Comparison of ENCODE assay signal across 12 cellular contexts in the genomic region with DNA sequence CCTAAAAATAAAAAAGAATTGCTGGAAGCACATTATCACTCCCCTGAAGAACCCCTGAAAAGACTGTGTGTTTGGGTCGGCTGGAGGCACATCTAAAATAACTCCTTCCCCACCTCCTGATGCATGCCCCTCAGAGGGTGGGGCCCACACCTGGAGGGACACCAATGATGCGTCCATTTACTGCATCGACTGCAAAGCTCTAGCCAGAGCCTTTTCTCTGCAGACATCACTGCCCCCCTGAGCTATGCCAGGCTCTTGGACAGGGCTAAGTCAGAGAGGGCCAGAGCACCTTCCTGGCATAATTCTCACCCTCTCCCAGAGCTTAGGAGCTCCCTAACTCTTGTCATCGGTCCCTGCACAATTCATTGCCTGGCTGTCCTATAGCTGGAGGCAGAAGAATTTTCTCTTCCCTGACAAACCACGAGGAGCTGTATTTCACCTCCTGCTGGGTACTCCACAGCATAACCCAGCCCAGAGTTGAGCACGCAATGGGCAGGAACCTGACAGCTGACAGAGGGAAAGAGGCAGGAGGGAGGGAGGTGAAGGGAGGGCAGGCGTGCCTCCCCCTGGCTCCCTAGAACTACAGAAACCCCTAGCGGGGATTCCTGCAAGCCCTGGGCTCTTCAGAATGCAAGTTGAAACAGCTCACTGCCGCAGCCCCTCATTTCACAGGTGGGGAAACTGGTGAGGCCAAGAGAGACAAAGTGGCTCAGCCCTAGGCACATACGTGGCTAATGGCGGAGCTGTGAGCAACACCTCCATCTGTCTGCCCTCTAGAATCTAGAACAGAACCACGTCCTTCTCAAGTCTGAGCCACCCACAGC. TPM values are rescaled to one million over a fixed set of nuclear protein-coding genes. Genes with fewer than 3 reads are reported as not detected.
A peak's percentile ranks its signal among the peaks of the same experiment; 100 is the strongest.
DNase-seq lines count a peak whose midpoint lies in the region; ATAC-seq and TF ChIP-seq lines count a peak whose summit lies in the region.
"Had no signal": no experiment of that assay in that cellular context is flagged by ENCODE, and none has a peak within 500 bp of the region (broad histone marks: within the 10 kb centered on the region; RNA-seq: fewer than 3 reads in every experiment).

No MANE protein-coding gene starts in this region.

- H3K27ac Mint-ChIP-seq in activated naive CD8-positive, alpha-beta T cell treated with anti-CD3 and anti-CD28 coated beads, Interleukin-2, amount 10 ng/mL, durations not matched to agents 7 days and 5 days: no peak overlapping the region
- H3K27ac Mint-ChIP-seq in activated naive CD8-positive, alpha-beta T cell treated with anti-CD3 and anti-CD28 coated beads, Interleukin-2, amount 50 U/mL, for 24 hours: no peak overlapping the region

- H3K27me3 Mint-ChIP-seq in activated naive CD8-positive, alpha-beta T cell treated with anti-CD3 and anti-CD28 coated beads, Interleukin-2, amount 10 ng/mL, durations not matched to agents 7 days and 5 days: no peaks in the 10 kb centered on the region
- no peaks in the 10 kb centered on the region for H3K27me3 Mint-ChIP-seq in activated naive CD8-positive, alpha-beta T cell treated with anti-CD3 and anti-CD28 coated beads, Interleukin-2, amount 50 U/mL, for 24 hours

- no peak for TF ChIP-seq POLR2A in adrenal gland (IDR thresholded peaks at IDR 0.05)

- no peaks in the 10 kb centered on the region for H3K9me3 Mint-ChIP-seq in activated naive CD8-positive, alpha-beta T cell treated with anti-CD3 and anti-CD28 coated beads, Interleukin-2, amount 10 ng/mL, durations not matched to agents 7 days and 5 days
- peaks cover 1% of the 10 kb centered on the region for H3K9me3 Mint-ChIP-seq in activated naive CD8-positive, alpha-beta T cell treated with anti-CD3 and anti-CD28 coated beads, Interleukin-2, amount 50 U/mL, for 24 hours

- DNase-seq in activated naive CD8-positive, alpha-beta T cell treated with anti-CD3 and anti-CD28 coated beads, Interleukin-2, amount 10 ng/mL, durations not matched to agents 7 days and 5 days: peak; percentile 5
- no peak for DNase-seq in activated naive CD8-positive, alpha-beta T cell treated with anti-CD3 and anti-CD28 coated beads, Interleukin-2, amount 50 U/mL, for 24 hours
- DNase-seq in adrenal gland (peak in 3 of 7 donors; percentile 11 to 42 (median 15)), mesenteric fat pad (ENCODE audit: low spot score) (peak; percentile 75), upper lobe of right lung (peak; percentile 45), NCI-H82 (lab: John Stamatoyannopoulos, UW) (no peak), SHP77 treated with DMSO at 0.1 percent for 48 hours (lab: John Stamatoyannopoulos, UW) (no peak)
- DNase-seq: NCI-H345; RPMI8226; stimulated activated naive CD4-positive, alpha-beta T cell treated with Interleukin-2 at 50 U/mL for 16 hours had no signal

- H3K4me3 Mint-ChIP-seq in activated naive CD8-positive, alpha-beta T cell treated with anti-CD3 and anti-CD28 coated beads, Interleukin-2, amount 10 ng/mL, durations not matched to agents 7 days and 5 days: no peak overlapping the region
- H3K4me3 Mint-ChIP-seq in activated naive CD8-positive, alpha-beta T cell treated with anti-CD3 and anti-CD28 coated beads, Interleukin-2, amount 50 U/mL, for 24 hours: no peak overlapping the region

- peaks cover 33 to 45% of the 10 kb centered on the region in 2 donors for H3K4me1 ChIP-seq in adrenal gland (replicated peaks in 1 of 2)
- H3K4me1 ChIP-seq in upper lobe of right lung: peaks cover 29% of the 10 kb centered on the region
- H3K4me1 ChIP-seq: A549 had no signal

- H3K4me3 ChIP-seq in adrenal gland (no peak overlapping the region), upper lobe of right lung (no peak overlapping the region)
- H3K4me3 ChIP-seq: A549 had no signal

- H3K36me3 Mint-ChIP-seq in activated naive CD8-positive, alpha-beta T cell treated with anti-CD3 and anti-CD28 coated beads, Interleukin-2, amount 10 ng/mL, durations not matched to agents 7 days and 5 days: peaks cover 12% of the 10 kb centered on the region
- H3K36me3 Mint-ChIP-seq in activated naive CD8-positive, alpha-beta T cell treated with anti-CD3 and anti-CD28 coated beads, Interleukin-2, amount 50 U/mL, for 24 hours (ENCODE audit: low read depth): peaks cover 20% of the 10 kb centered on the region

- WGBS in adrenal gland, 4 donors: 88 to 99% (median 90%) methylated on average over 8 to 12 of the region's 12 CpGs

- ATAC-seq in activated naive CD8-positive, alpha-beta T cell treated with anti-CD3 and anti-CD28 coated beads, Interleukin-2, amount 10 ng/mL, durations not matched to agents 7 days and 5 days (ENCODE audit: low read depth): no peak
- ATAC-seq in activated naive CD8-positive, alpha-beta T cell treated with anti-CD3 and anti-CD28 coated beads, Interleukin-2, amount 50 U/mL, for 24 hours: no peak
- ATAC-seq in upper lobe of right lung: no peak
- no peak for ATAC-seq in GM18909 (IDR thresholded peaks at IDR 0.05; ENCODE audit: poor library complexity, unreplicated experiment)
- ATAC-seq: A549 had no signal

- H3K4me1 Mint-ChIP-seq in activated naive CD8-positive, alpha-beta T cell treated with anti-CD3 and anti-CD28 coated beads, Interleukin-2, amount 10 ng/mL, durations not matched to agents 7 days and 5 days: peaks cover 9% of the 10 kb centered on the region
- peaks cover 31% of the 10 kb centered on the region for H3K4me1 Mint-ChIP-seq in activated naive CD8-positive, alpha-beta T cell treated with anti-CD3 and anti-CD28 coated beads, Interleukin-2, amount 50 U/mL, for 24 hours

- no peaks in the 10 kb centered on the region for H3K36me3 ChIP-seq in adrenal gland (replicated peaks in 1 of 2)
- H3K36me3 ChIP-seq in upper lobe of right lung: no peaks in the 10 kb centered on the region

- intact Hi-C loops in adrenal gland (cut with DNase I) (no loop called here), upper lobe of right lung (cut with DNase I) (no loop called here)

- H3K9me3 ChIP-seq in adrenal gland (replicated peaks in 1 of 3) (no peaks in the 10 kb centered on the region), upper lobe of right lung (no peaks in the 10 kb centered on the region)
- H3K9me3 ChIP-seq: A549 had no signal

- POLR2A ChIA-PET in activated naive CD8-positive, alpha-beta T cell treated with anti-CD3 and anti-CD28 coated beads, Interleukin-2, amount 10 ng/mL, durations not matched to agents 7 days and 5 days (lab: Charles Lee): no interaction called here

- H3K27ac ChIP-seq in adrenal gland: peak overlapping the region in 4 of 5 donors; percentile 15 to 89 (median 74)
- peak overlapping the region; percentile 74 for H3K27ac ChIP-seq in upper lobe of right lung
- H3K27ac ChIP-seq: A549 had no signal

- H3K27me3 ChIP-seq in adrenal gland (no peaks in the 10 kb centered on the region), upper lobe of right lung (no peaks in the 10 kb centered on the region)

- TF ChIP-seq CTCF in adrenal gland (IDR thresholded peaks at IDR 0.05) (no peak), upper lobe of right lung (IDR thresholded peaks at IDR 0.05) (no peak)

RNA-seq across cellular contexts. Expression of a gene that starts 46.6 kb away (rescaled TPM):
- 1 to 10 TPM; 6.8 to 8.3 TPM for total RNA-seq in activated naive CD8-positive, alpha-beta T cell treated with anti-CD3 and anti-CD28 coated beads, Interleukin-2, amount 10 ng/mL, durations not matched to agents 7 days and 5 days
- total RNA-seq in adrenal gland (10 to 100 TPM in 4 of 8 donors, 1 to 10 TPM in 4; 8.2 to 13.9 (median 9.8) TPM), mesenteric fat pad (17.0 TPM), upper lobe of right lung (9.8 TPM)
- 1 to 10 TPM; 6.2 to 7.6 (median 7.4) TPM for polyA plus RNA-seq in adrenal gland

Comparison
In these comparisons a context has a peak if more than half of its experiments do, and no peak if none do; other contexts are left out.
1. DNase-seq: peak in activated naive CD8-positive, alpha-beta T cell treated with anti-CD3 and anti-CD28 coated beads, Interleukin-2, amount 10 ng/mL, durations not matched to agents 7 days and 5 days (single experiment), mesenteric fat pad (single experiment) and upper lobe of right lung (single experiment); none in activated naive CD8-positive, alpha-beta T cell treated with anti-CD3 and anti-CD28 coated beads, Interleukin-2, amount 50 U/mL, for 24 hours (single experiment), NCI-H82 (single experiment) and SHP77 treated with DMSO at 0.1 percent for 48 hours (single experiment).